ENCODE assay signal across 14 cellular contexts in the genomic region with DNA sequence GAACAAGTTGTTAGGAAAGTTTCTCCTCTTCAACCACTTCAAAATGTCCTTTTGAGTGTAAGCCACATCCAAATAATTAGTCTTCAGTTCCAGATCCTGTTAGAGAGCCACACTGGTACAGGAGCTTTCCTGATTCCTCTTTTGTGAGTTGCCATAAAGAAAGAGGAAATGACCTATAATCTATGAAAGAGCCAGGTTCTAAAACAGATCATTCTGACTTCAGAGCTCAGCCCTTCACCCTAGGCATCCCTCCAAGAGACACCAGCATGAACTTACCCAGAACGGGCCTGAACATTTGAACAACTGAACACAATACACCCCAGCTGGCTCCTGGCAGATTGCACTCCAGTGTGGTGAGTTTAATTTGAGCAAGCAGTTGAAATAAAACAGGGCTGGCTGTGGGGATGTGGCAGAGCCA. TPM values are rescaled to one million over a fixed set of nuclear protein-coding genes. Genes with fewer than 3 reads are reported as not detected.
A peak's percentile ranks its signal among the peaks of the same experiment; 100 is the strongest.
DNase-seq lines count a peak whose midpoint lies in the region; ATAC-seq, FAIRE-seq and TF ChIP-seq lines count a peak whose summit lies in the region.
"Had no signal": no experiment of that assay in that cellular context is flagged by ENCODE, and none has a peak within 500 bp of the region (broad histone marks: within the 10 kb centered on the region; RNA-seq: fewer than 3 reads in every experiment).

No MANE protein-coding gene starts in this region.

- intact Hi-C loops in left lung (cut with DNase I), result no loop called here
- intact Hi-C loops in Right ventricle myocardium inferior (cut with DNase I), result no loop called here

- H3K27ac ChIP-seq in left lung, result no peak overlapping the region
- H3K27ac ChIP-seq: testis had no signal

- ATAC-seq in GM21529 (IDR thresholded peaks at IDR 0.05; ENCODE audit: unreplicated experiment) (peak; percentile 68), left lung (peak; percentile 38), Right ventricle myocardium inferior (no peak), GM19324 (IDR thresholded peaks at IDR 0.05; ENCODE audit: low FRiP score, unreplicated experiment) (no peak)
- ATAC-seq: effector memory CD8-positive, alpha-beta T cell; Panc1 had no signal

- TF ChIP-seq POLR2A in H54 (IDR thresholded peaks at IDR 0.05; ENCODE audit: low read depth, low read length), result no peak

- no peak overlapping the region for H3K4me3 ChIP-seq in left lung
- H3K4me3 ChIP-seq: testis had no signal

- H3K9me3 ChIP-seq in left lung, result no peaks in the 10 kb centered on the region
- H3K9me3 ChIP-seq: testis had no signal

- TF ChIP-seq CTCF in GM10248 (IDR thresholded peaks at IDR 0.05; ENCODE audit: control extremely low read depth, extremely low read depth, low read depth, missing control alignments), result no peak
- no peak for TF ChIP-seq CTCF in left lung (IDR thresholded peaks at IDR 0.05)

- DNase-seq in GM10248 (ENCODE audit: extremely low spot score) (peak; percentile 29), MV-4-11 (lab: John Stamatoyannopoulos, UW) (peak; percentile 53), left lung (no peak), NCI-H2029 treated with DMSO at 0.1 percent for 48 hours (lab: John Stamatoyannopoulos, UW) (no peak), H54 (ENCODE audit: insufficient read length, low spot score) (no peak), Right ventricle myocardium inferior (ENCODE audit: missing footprints) (no peak)
- DNase-seq: activated CD4-positive, CD25-positive, alpha-beta regulatory T cell; activated naive CD4-positive, alpha-beta T cell treated with anti-CD3 and anti-CD28 coated beads, Interleukin-2, amount 10 ng/mL, durations not matched to agents 7 days and 5 days; CD4-positive, CD25-positive, alpha-beta regulatory T cell; effector memory CD8-positive, alpha-beta T cell; testis had no signal

- no peaks in the 10 kb centered on the region for H3K4me1 ChIP-seq in left lung
- H3K4me1 ChIP-seq: testis had no signal

- POLR2A ChIA-PET in GM10248 (lab: Yijun Ruan, JAX), result no interaction called here

- H3K36me3 ChIP-seq in left lung, result no peaks in the 10 kb centered on the region

- FAIRE-seq in H54 (lab: Jason Lieb, UNC), result no peak

- CTCF ChIA-PET in GM10248 (lab: Yijun Ruan, JAX), result interaction anchor here (0.9 to 1.7 kb wide), 6 partner anchors 10 to 30 kb away, joined by 3 to 7 read pairs (median 4); no protein-coding TSS in a partner anchor

- H3K27me3 ChIP-seq in left lung, result no peaks in the 10 kb centered on the region
- H3K27me3 ChIP-seq: testis had no signal

RNA-seq across cellular contexts. Expression of gene SLC1A1, which starts 25.7 kb away (rescaled TPM):
- total RNA-seq in left lung (10 to 100 TPM in 1 of 2 donors, 1 to 10 TPM in 1; 9.9 to 46.6 TPM), Right ventricle myocardium inferior (3.2 TPM)

Comparison
In these comparisons a context has a peak if more than half of its experiments do, and no peak if none do; other contexts are left out.
1. DNase-seq: peak in GM10248 (single experiment) and MV-4-11 (single experiment); none in left lung (0 of 2), NCI-H2029 treated with DMSO at 0.1 percent for 48 hours (single experiment), H54 (single experiment) and Right ventricle myocardium inferior (single experiment).
2. ATAC-seq: peak in GM21529 (single experiment) and left lung (single experiment); none in Right ventricle myocardium inferior (single experiment) and GM19324 (single experiment).